In genomic region chr1:154969246-154969645, GRCh38 we compare ENCODE assay signal across 10 cellular contexts. TPM values are rescaled to one million over a fixed set of nuclear protein-coding genes. Genes with fewer than 3 reads are reported as not detected.
DNase-seq lines count a peak whose midpoint lies in the region; ATAC-seq, FAIRE-seq and TF ChIP-seq lines count a peak whose summit lies in the region.
"Had no signal": no experiment of that assay in that cellular context is flagged by ENCODE, and none has a peak within 500 bp of the region (broad histone marks: within the 10 kb centered on the region; RNA-seq: fewer than 3 reads in every experiment).

No MANE protein-coding gene starts in this region.

- TF ChIP-seq CTCF in SK-N-SH (IDR thresholded peaks at IDR 0.05) (no peak), keratinocyte (optimal IDR thresholded peaks at IDR 0.05 in 1 of 3, IDR thresholded peaks at IDR 0.05 in 1 of 3, conservative IDR thresholded peaks at IDR 0.05 in 1 of 3; ENCODE audit: extremely low read depth in 1 of 3, insufficient read depth in 2 of 3, low read length in 3 of 3) (no peak), stomach (IDR thresholded peaks at IDR 0.05) (no peak)

- no peaks in the 10 kb centered on the region for H3K9me3 Mint-ChIP-seq in activated naive CD8-positive, alpha-beta T cell treated with anti-CD3 and anti-CD28 coated beads, Interleukin-2, amount 50 U/mL, for 24 hours

- peaks cover 44% of the 10 kb centered on the region for H3F3A ChIP-seq in SK-N-SH (replicated peaks; ENCODE audit: insufficient read depth)

- peaks cover 29% of the 10 kb centered on the region for H3K4me1 Mint-ChIP-seq in activated naive CD8-positive, alpha-beta T cell treated with anti-CD3 and anti-CD28 coated beads, Interleukin-2, amount 50 U/mL, for 24 hours

- dilution Hi-C loops in keratinocyte (cut with MboI; ENCODE audit: extremely low pct_ligation_motif_present, low sequenced_read_pairs), result no loop called here

- peaks cover 8% of the 10 kb centered on the region for H3K36me3 Mint-ChIP-seq in activated naive CD8-positive, alpha-beta T cell treated with anti-CD3 and anti-CD28 coated beads, Interleukin-2, amount 50 U/mL, for 24 hours (ENCODE audit: low read depth)

- H3K9me3 ChIP-seq in SK-N-SH (no peaks in the 10 kb centered on the region), keratinocyte (ENCODE audit: control insufficient read depth, low read depth, low read length) (no peaks in the 10 kb centered on the region), stomach (no peaks in the 10 kb centered on the region)

- H3K9me2 ChIP-seq in SK-N-SH, result no peaks in the 10 kb centered on the region

- WGBS in SK-N-SH (ENCODE audit: low lambda C conversion rate), result 20% methylated on average over 5 of the region's 5 CpGs
- 50 to 70% (median 61%) methylated on average over 5 of the region's 5 CpGs for WGBS in stomach, 5 donors

- H3K4me1 ChIP-seq in SK-N-SH (ENCODE audit: control insufficient read depth in 1 of 2, insufficient read depth in 2 of 2, low read depth in 1 of 2, low read length in 1 of 2) (peaks cover 18 to 60% of the 10 kb centered on the region in 2 experiments), keratinocyte (ENCODE audit: control insufficient read depth, extremely low read depth, insufficient read depth, low read length) (peaks cover 50% of the 10 kb centered on the region), stomach (peaks cover 41 to 80% (median 78%) of the 10 kb centered on the region in 4 donors)

- POLR2A ChIA-PET in SK-N-SH (lab: Yijun Ruan, JAX), result interaction anchor here (0.6 to 3.7 kb wide), 8 partner anchors 8 to 96 kb away, joined by 3 to 25 read pairs (median 10); partner anchors contain the start of genes LENEP, PBXIP1 and PYGO2

- H3K36me3 ChIP-seq in SK-N-SH (replicated peaks in 1 of 2; ENCODE audit: control insufficient read depth in 1 of 2, insufficient read depth in 2 of 2, low read length in 1 of 2) (peaks cover 30 to 32% of the 10 kb centered on the region in 2 experiments), keratinocyte (ENCODE audit: control insufficient read depth in 2 of 2, extremely low read depth in 1 of 2, insufficient read depth in 2 of 2, low read length in 2 of 2) (peaks cover 26 to 45% of the 10 kb centered on the region in 2 experiments), stomach (peaks cover 30 to 58% (median 51%) of the 10 kb centered on the region in 4 donors)

- no peak for DNase-seq in SK-N-SH
- no peak for DNase-seq in activated naive CD8-positive, alpha-beta T cell treated with anti-CD3 and anti-CD28 coated beads, Interleukin-2, amount 50 U/mL, for 24 hours
- no peak for DNase-seq in keratinocyte (ENCODE audit: low read depth, low spot score)
- DNase-seq in stomach, result no peak
- no peak for DNase-seq in GM19238 (ENCODE audit: insufficient read length, low spot score)
- no peak for DNase-seq in activated CD4-positive, CD25-positive, alpha-beta regulatory T cell (lab: John Stamatoyannopoulos, UW)
- DNase-seq: 8988T; effector CD4-positive, alpha-beta T cell had no signal

- peak overlapping the region; percentile 19 for H3K27ac Mint-ChIP-seq in activated naive CD8-positive, alpha-beta T cell treated with anti-CD3 and anti-CD28 coated beads, Interleukin-2, amount 50 U/mL, for 24 hours

- no peak for TF ChIP-seq POLR2A in stomach (IDR thresholded peaks at IDR 0.05)

- H3K4me3 ChIP-seq in SK-N-SH (ENCODE audit: low read depth in 2 of 2, low read length in 1 of 2) (peak overlapping the region; percentile 77 to 90), keratinocyte (ENCODE audit: control insufficient read depth in 2 of 3, extremely low read depth in 1 of 3, insufficient read depth in 2 of 3, low read depth in 1 of 3, low read length in 3 of 3) (peak overlapping the region; percentile 52 to 71 (median 54)), stomach (peak overlapping the region; percentile 42 to 64 (median 43))

- H3K79me2 ChIP-seq in SK-N-SH (ENCODE audit: insufficient read depth) (peaks cover 70% of the 10 kb centered on the region), keratinocyte (ENCODE audit: control insufficient read depth, insufficient read depth, low read length) (peaks cover 53% of the 10 kb centered on the region)

- CTCF ChIA-PET in SK-N-SH (lab: Yijun Ruan, JAX), result interaction anchor here (1.7 to 37.5 kb wide), 4 partner anchors 8 to 116 kb away, joined by 4 to 640 read pairs (median 22); partner anchors contain the start of genes ADAM15, LENEP, PYGO2 and ZBTB7B

- H3K27me3 Mint-ChIP-seq in activated naive CD8-positive, alpha-beta T cell treated with anti-CD3 and anti-CD28 coated beads, Interleukin-2, amount 50 U/mL, for 24 hours, result no peaks in the 10 kb centered on the region

- FAIRE-seq in keratinocyte (lab: Jason Lieb, UNC), result no peak

- peaks cover 27% of the 10 kb centered on the region for H4K20me1 ChIP-seq in SK-N-SH (ENCODE audit: insufficient read depth)
- H4K20me1 ChIP-seq in keratinocyte (ENCODE audit: control insufficient read depth, extremely low read depth, insufficient read depth, low read length), result no peaks in the 10 kb centered on the region

- no peak for ATAC-seq in SK-N-SH treated with all-trans-retinoic acid at 6 μM for 48 hours
- ATAC-seq in activated naive CD8-positive, alpha-beta T cell treated with anti-CD3 and anti-CD28 coated beads, Interleukin-2, amount 50 U/mL, for 24 hours, result no peak
- ATAC-seq in GM21786 (IDR thresholded peaks at IDR 0.05; ENCODE audit: unreplicated experiment), result no peak

- H3K27me3 ChIP-seq in SK-N-SH (ENCODE audit: insufficient read depth), result no peaks in the 10 kb centered on the region
- H3K27me3 ChIP-seq in keratinocyte (ENCODE audit: control insufficient read depth, extremely low read depth, insufficient read depth, low read length), result no peaks in the 10 kb centered on the region
- no peaks in the 10 kb centered on the region for H3K27me3 ChIP-seq in stomach

- peak overlapping the region; percentile 97 to 99; a peak in 3 of 4 replicates for H3K27ac ChIP-seq in SK-N-SH (ENCODE audit: low read depth in 2 of 2, low read length in 1 of 2)
- H3K27ac ChIP-seq in keratinocyte (ENCODE audit: control insufficient read depth, insufficient read depth, low read length), result no peak overlapping the region
- peak overlapping the region; percentile 12 to 100 (median 99) for H3K27ac ChIP-seq in stomach

- no peaks in the 10 kb centered on the region for H3K9me1 ChIP-seq in keratinocyte (ENCODE audit: control insufficient read depth, extremely low read depth, insufficient read depth, low read length)

- H2AFZ ChIP-seq in SK-N-SH (ENCODE audit: low read depth), result no peak overlapping the region
- no peak overlapping the region for H2AFZ ChIP-seq in keratinocyte (ENCODE audit: control insufficient read depth, low read length)

- no peak overlapping the region for H3K4me3 Mint-ChIP-seq in activated naive CD8-positive, alpha-beta T cell treated with anti-CD3 and anti-CD28 coated beads, Interleukin-2, amount 50 U/mL, for 24 hours

- TF ChIP-seq EP300 in SK-N-SH (IDR thresholded peaks at IDR 0.05; ENCODE audit: borderline replicate concordance in 1 of 2, low read depth in 1 of 2, low read length in 1 of 2) (no peak), stomach (IDR thresholded peaks at IDR 0.05) (no peak)

- intact Hi-C loops in stomach (cut with DNase I; ENCODE audit: low total_unique reads), result loop anchor here (10.0 kb wide), 1 partner anchor 46 kb away; no protein-coding TSS in a partner anchor

- peak overlapping the region; percentile 98 for H3K4me2 ChIP-seq in SK-N-SH
- peak overlapping the region; percentile 76 for H3K4me2 ChIP-seq in keratinocyte (ENCODE audit: control insufficient read depth, extremely low read depth, insufficient read depth, low read depth, low read length)

- H3K9ac ChIP-seq in SK-N-SH, result peak overlapping the region; percentile 88
- peak overlapping the region; percentile 79 for H3K9ac ChIP-seq in keratinocyte (ENCODE audit: control insufficient read depth, extremely low read depth, insufficient read depth, low read length)

- TF ChIP-seq RAD21 in SK-N-SH (IDR thresholded peaks at IDR 0.05; ENCODE audit: low read length), result no peak

RNA-seq across cellular contexts. Expression of gene SHC1, which starts 1.3 kb away (rescaled TPM):
- polyA plus RNA-seq in SK-N-SH (2012; rRNA removed) (338 and 395 TPM in 2 replicates), keratinocyte (245 to 385 TPM (median 272 TPM) in 3 replicates), stomach (10 to 100 TPM; 43.7 to 58.8 (median 56.1) TPM)
- polyA plus RNA-seq in SK-N-SH (2012; cell fraction: cytosol; rRNA removed), result 199 and 274 TPM in 2 replicates
- 1,066 and 1,388 TPM in 2 replicates for polyA plus RNA-seq in SK-N-SH (2012; cell fraction: nucleus; rRNA removed)
- 41.9 TPM for polyA plus RNA-seq in keratinocyte (2011; ENCODE audit: low read depth)
- polyA plus RNA-seq in keratinocyte (2011; cell fraction: cytosol; rRNA removed), result 316 and 399 TPM in 2 replicates
- polyA plus RNA-seq in keratinocyte (2011; cell fraction: nucleus; rRNA removed), result 637 and 800 TPM in 2 replicates
- polyA plus RNA-seq in keratinocyte (2012; ENCODE audit: low replicate concordance), result 195 and 241 TPM in 2 replicates
- polyA minus RNA-seq in keratinocyte, result 280 to 465 TPM (median 409 TPM) in 3 replicates
- polyA minus RNA-seq in keratinocyte (2011; cell fraction: cytosol; rRNA and poly(A)+ RNA removed), result 214 TPM
- polyA minus RNA-seq in keratinocyte (2011; cell fraction: nucleus; rRNA and poly(A)+ RNA removed), result 152 and 244 TPM in 2 replicates
- 10 to 100 TPM; 23.2 to 81.1 (median 59.6) TPM for total RNA-seq in stomach

RNA-seq across cellular contexts. Expression of gene CKS1B, which starts 5.2 kb away (rescaled TPM):
- polyA plus RNA-seq in SK-N-SH (2012; rRNA removed) (256 and 308 TPM in 2 replicates), keratinocyte (133 to 300 TPM (median 217 TPM) in 3 replicates), stomach (10 to 100 TPM; 40.9 to 73.3 (median 63.9) TPM)
- polyA plus RNA-seq in SK-N-SH (2012; cell fraction: cytosol; rRNA removed), result 286 and 340 TPM in 2 replicates
- polyA plus RNA-seq in SK-N-SH (2012; cell fraction: nucleus; rRNA removed), result 86.1 and 118 TPM in 2 replicates
- 8.8 TPM for polyA plus RNA-seq in keratinocyte (2011; ENCODE audit: low read depth)
- polyA plus RNA-seq in keratinocyte (2011; cell fraction: cytosol; rRNA removed), result 204 and 245 TPM in 2 replicates
- 66.6 and 66.9 TPM in 2 replicates for polyA plus RNA-seq in keratinocyte (2011; cell fraction: nucleus; rRNA removed)
- 78.8 and 129 TPM in 2 replicates for polyA plus RNA-seq in keratinocyte (2012; ENCODE audit: low replicate concordance)
- polyA minus RNA-seq in keratinocyte, result 75.8 to 128 TPM (median 83.8 TPM) in 3 replicates
- polyA minus RNA-seq in keratinocyte (2011; cell fraction: cytosol; rRNA and poly(A)+ RNA removed), result 44.7 TPM
- polyA minus RNA-seq in keratinocyte (2011; cell fraction: nucleus; rRNA and poly(A)+ RNA removed), result 10.4 and 19.9 TPM in 2 replicates
- total RNA-seq in stomach, result 10 to 100 TPM in 2 of 5 donors, 1 to 10 TPM in 3; 4.7 to 36.1 (median 5.2) TPM

RNA-seq across cellular contexts. Expression of gene PYGO2, which starts 7.7 kb away (rescaled TPM):
- polyA plus RNA-seq in SK-N-SH (2012; rRNA removed) (23.3 and 28.2 TPM in 2 replicates), keratinocyte (15.1 to 22.3 TPM (median 15.9 TPM) in 3 replicates), stomach (10 to 100 TPM; 12.2 to 19.8 (median 16.1) TPM)
- 14.3 and 19.8 TPM in 2 replicates for polyA plus RNA-seq in SK-N-SH (2012; cell fraction: cytosol; rRNA removed)
- 36.8 and 45.8 TPM in 2 replicates for polyA plus RNA-seq in SK-N-SH (2012; cell fraction: nucleus; rRNA removed)
- 2.4 TPM for polyA plus RNA-seq in keratinocyte (2011; ENCODE audit: low read depth)
- polyA plus RNA-seq in keratinocyte (2011; cell fraction: cytosol; rRNA removed), result 15.2 and 15.6 TPM in 2 replicates
- polyA plus RNA-seq in keratinocyte (2011; cell fraction: nucleus; rRNA removed), result 33.6 and 33.8 TPM in 2 replicates
- polyA plus RNA-seq in keratinocyte (2012; ENCODE audit: low replicate concordance), result 16.4 and 18.9 TPM in 2 replicates
- 15.5 to 20.0 TPM (median 15.6 TPM) in 3 replicates for polyA minus RNA-seq in keratinocyte
- 20.5 TPM for polyA minus RNA-seq in keratinocyte (2011; cell fraction: cytosol; rRNA and poly(A)+ RNA removed)
- 10.2 and 12.9 TPM in 2 replicates for polyA minus RNA-seq in keratinocyte (2011; cell fraction: nucleus; rRNA and poly(A)+ RNA removed)
- total RNA-seq in stomach, result 10 to 100 TPM in 4 of 5 donors, 1 to 10 TPM in 1; 8.1 to 75.3 (median 36.2) TPM

RNA-seq across cellular contexts. Expression of gene PBXIP1, which starts 13.3 kb away (rescaled TPM):
- polyA plus RNA-seq in SK-N-SH (2012; rRNA removed) (55.9 and 64.3 TPM in 2 replicates), keratinocyte (15.1 to 29.9 TPM (median 15.6 TPM) in 3 replicates), stomach (10 to 100 TPM; 19.7 to 59.0 (median 33.4) TPM)
- polyA plus RNA-seq in SK-N-SH (2012; cell fraction: cytosol; rRNA removed), result 35.9 and 48.4 TPM in 2 replicates
- polyA plus RNA-seq in SK-N-SH (2012; cell fraction: nucleus; rRNA removed), result 79.8 and 90.9 TPM in 2 replicates
- 5.8 TPM for polyA plus RNA-seq in keratinocyte (2011; ENCODE audit: low read depth)
- 4.9 and 7.7 TPM in 2 replicates for polyA plus RNA-seq in keratinocyte (2011; cell fraction: cytosol; rRNA removed)
- 45.9 and 54.4 TPM in 2 replicates for polyA plus RNA-seq in keratinocyte (2011; cell fraction: nucleus; rRNA removed)
- polyA plus RNA-seq in keratinocyte (2012; ENCODE audit: low replicate concordance), result 15.9 and 21.9 TPM in 2 replicates
- polyA minus RNA-seq in keratinocyte, result 12.5 to 24.5 TPM (median 20.5 TPM) in 3 replicates
- polyA minus RNA-seq in keratinocyte (2011; cell fraction: cytosol; rRNA and poly(A)+ RNA removed), result 12.5 TPM
- 46.6 and 54.2 TPM in 2 replicates for polyA minus RNA-seq in keratinocyte (2011; cell fraction: nucleus; rRNA and poly(A)+ RNA removed)
- 100 to 1,000 TPM in 1 of 5 donors, 10 to 100 TPM in 4; 66.5 to 123 (median 81.1) TPM for total RNA-seq in stomach

RNA-seq across cellular contexts. Expression of gene FLAD1, which starts 13.9 kb away (rescaled TPM):
- 50.8 and 56.2 TPM in 2 replicates for polyA plus RNA-seq in SK-N-SH (2012; rRNA removed)
- polyA plus RNA-seq in SK-N-SH (2012; cell fraction: cytosol; rRNA removed), result 21.8 and 32.1 TPM in 2 replicates
- 130 and 147 TPM in 2 replicates for polyA plus RNA-seq in SK-N-SH (2012; cell fraction: nucleus; rRNA removed)
- polyA plus RNA-seq in keratinocyte, result 44.7 to 101 TPM (median 51.4 TPM) in 3 replicates
- polyA plus RNA-seq in keratinocyte (2011; ENCODE audit: low read depth), result 39.1 TPM
- polyA plus RNA-seq in keratinocyte (2011; cell fraction: cytosol; rRNA removed), result 46.5 and 61.9 TPM in 2 replicates
- polyA plus RNA-seq in keratinocyte (2011; cell fraction: nucleus; rRNA removed), result 99.8 and 124 TPM in 2 replicates
- polyA plus RNA-seq in keratinocyte (2012; ENCODE audit: low replicate concordance), result 54.2 and 66.7 TPM in 2 replicates
- polyA minus RNA-seq in keratinocyte, result 68.7 to 133 TPM (median 68.8 TPM) in 3 replicates
- polyA minus RNA-seq in keratinocyte (2011; cell fraction: cytosol; rRNA and poly(A)+ RNA removed), result 74.1 TPM
- polyA minus RNA-seq in keratinocyte (2011; cell fraction: nucleus; rRNA and poly(A)+ RNA removed), result 39.9 and 40.5 TPM in 2 replicates
- 10 to 100 TPM; 14.1 to 76.5 (median 54.8) TPM for total RNA-seq in stomach
- 10 to 100 TPM; 31.4 to 43.8 (median 40.4) TPM for polyA plus RNA-seq in stomach
